In genomic region chr11:131889146-131889577, GRCh38 we compare ENCODE assay signal across 8 cellular contexts.
DNase-seq lines count a peak whose midpoint lies in the region; ATAC-seq and TF ChIP-seq lines count a peak whose summit lies in the region.

No MANE protein-coding gene starts in this region.

- H3K4me3 Mint-ChIP-seq in activated CD8-positive, alpha-beta memory T cell treated with anti-CD3 and anti-CD28 coated beads, Interleukin-2, amount 10 ng/mL, durations not matched to agents 7 days and 5 days: no peak overlapping the region

- H3K27ac ChIP-seq in mesodermal cell (ENCODE audit: low read depth, low read length, severe bottlenecking): peak overlapping the region; percentile 83
- H3K27ac ChIP-seq in testis: no peak overlapping the region

- H3K9me3 ChIP-seq in mesodermal cell (ENCODE audit: control insufficient read depth, low read length) (no peaks in the 10 kb centered on the region), testis (no peaks in the 10 kb centered on the region)

- WGBS in mesodermal cell (ENCODE audit: insufficient coverage in 2 of 2), 2 experiments: 50% methylated on average over 1 of the region's 2 CpGs
- 63 to 71% methylated on average over 2 of the region's 2 CpGs for WGBS in testis, 2 donors

- ATAC-seq in activated CD8-positive, alpha-beta memory T cell treated with anti-CD3 and anti-CD28 coated beads, Interleukin-2, amount 10 ng/mL, durations not matched to agents 7 days and 5 days: no peak
- ATAC-seq in HG03521 (IDR thresholded peaks at IDR 0.05; ENCODE audit: unreplicated experiment): no peak

- no peaks in the 10 kb centered on the region for H3K27me3 Mint-ChIP-seq in activated CD8-positive, alpha-beta memory T cell treated with anti-CD3 and anti-CD28 coated beads, Interleukin-2, amount 10 ng/mL, durations not matched to agents 7 days and 5 days

- H3K4me1 Mint-ChIP-seq in activated CD8-positive, alpha-beta memory T cell treated with anti-CD3 and anti-CD28 coated beads, Interleukin-2, amount 10 ng/mL, durations not matched to agents 7 days and 5 days: no peaks in the 10 kb centered on the region

- no peak for TF ChIP-seq CTCF in astrocyte of the spinal cord (IDR thresholded peaks at IDR 0.05; ENCODE audit: low read depth, low read length)
- no peak for TF ChIP-seq CTCF in testis (IDR thresholded peaks at IDR 0.05)

- no peaks in the 10 kb centered on the region for H3K27me3 ChIP-seq in testis

- no peaks in the 10 kb centered on the region for H3K36me3 Mint-ChIP-seq in activated CD8-positive, alpha-beta memory T cell treated with anti-CD3 and anti-CD28 coated beads, Interleukin-2, amount 10 ng/mL, durations not matched to agents 7 days and 5 days

- H3K4me3 ChIP-seq in astrocyte of the spinal cord (ENCODE audit: low read depth, low read length) (no peak overlapping the region), mesodermal cell (ENCODE audit: extremely low read depth, insufficient read depth, low read length, poor library complexity, severe bottlenecking) (no peak overlapping the region), testis (no peak overlapping the region)

- TF ChIP-seq POLR2A in testis (IDR thresholded peaks at IDR 0.05): no peak

- peaks cover 55% of the 10 kb centered on the region for H3K4me1 ChIP-seq in mesodermal cell (ENCODE audit: control insufficient read depth, insufficient read depth, low read length, poor library complexity, severe bottlenecking)
- H3K4me1 ChIP-seq in testis: no peaks in the 10 kb centered on the region

- no peak overlapping the region for H3K27ac Mint-ChIP-seq in activated CD8-positive, alpha-beta memory T cell treated with anti-CD3 and anti-CD28 coated beads, Interleukin-2, amount 10 ng/mL, durations not matched to agents 7 days and 5 days

- CTCF ChIA-PET in activated CD8-positive, alpha-beta memory T cell treated with anti-CD3 and anti-CD28 coated beads, Interleukin-2, amount 10 ng/mL, durations not matched to agents 7 days and 5 days (lab: Charles Lee): no interaction called here

- intact Hi-C loops in testis (cut with DNase I; ENCODE audit: low total_unique reads): no loop called here

- H3K9me3 Mint-ChIP-seq in activated CD8-positive, alpha-beta memory T cell treated with anti-CD3 and anti-CD28 coated beads, Interleukin-2, amount 10 ng/mL, durations not matched to agents 7 days and 5 days (ENCODE audit: low read depth): no peaks in the 10 kb centered on the region

- DNase-seq in EH (ENCODE audit: low read depth) (peak; percentile 93), HS-5 (ENCODE audit: low read depth) (peak; percentile 71), astrocyte of the spinal cord (ENCODE audit: low read depth, low spot score) (peak; percentile 93), testis (no peak), KG1 (lab: John Stamatoyannopoulos, UW) (no peak)
- DNase-seq in activated CD8-positive, alpha-beta memory T cell treated with anti-CD3 and anti-CD28 coated beads, Interleukin-2, amount 10 ng/mL, durations not matched to agents 7 days and 5 days: no peak

- H3K36me3 ChIP-seq in mesodermal cell (ENCODE audit: control insufficient read depth, insufficient read depth, low read length) (no peaks in the 10 kb centered on the region), testis (ENCODE audit: low read depth, missing control alignments) (no peaks in the 10 kb centered on the region)

- in situ Hi-C loops in astrocyte of the spinal cord (cut with HindIII; ENCODE audit: low sequenced_read_pairs): no loop called here

Comparison
In these comparisons a context has a peak if more than half of its experiments do, and no peak if none do; other contexts are left out.
1. DNase-seq: peak in EH (single experiment), HS-5 (single experiment) and astrocyte of the spinal cord (single experiment); none in testis (single experiment), KG1 (single experiment) and activated CD8-positive, alpha-beta memory T cell treated with anti-CD3 and anti-CD28 coated beads, Interleukin-2, amount 10 ng/mL, durations not matched to agents 7 days and 5 days (single experiment).